ENCODE assay signal across 30 cellular contexts in genomic region chr16:2061526-2061925, GRCh38. TPM values are rescaled to one million over a fixed set of nuclear protein-coding genes. Genes with fewer than 3 reads are reported as not detected.
"Had no signal": no experiment of that assay in that cellular context is flagged by ENCODE, and none has a peak within 500 bp of the region (broad histone marks: within the 10 kb centered on the region; RNA-seq: fewer than 3 reads in every experiment).

No MANE protein-coding gene starts in this region.

- H2AFZ ChIP-seq: hepatocyte had no signal

- ATAC-seq: natural killer cell; pancreas; right cardiac atrium; stimulated activated memory B cell treated with anti-CD40 and anti-IgM and Interleukin-4, amounts not matched to agents 10 μg/mL and 1 μg/mL and 100 μg/mL, for 72 hours; stimulated activated naive CD8-positive, alpha-beta T cell treated with anti-CD3 and anti-CD28 coated beads, Interleukin-15, amount 100 ng/mL, for 72 hours had no signal

- H3K36me3 ChIP-seq: uterus had no signal

- H3K27ac ChIP-seq: hepatocyte, left ventricle myocardium inferior, pancreas, prostate gland, tibial nerve, uterus had no signal

- H3K79me2 ChIP-seq: hepatocyte had no signal

- H3K4me1 ChIP-seq: left ventricle myocardium inferior, pancreas, prostate gland, uterus had no signal

- H3K4me3 ChIP-seq: hepatocyte, left ventricle myocardium inferior, lung, pancreas, prostate gland, smooth muscle cell, tibial nerve, uterus had no signal

- H3K4me2 ChIP-seq: hepatocyte, smooth muscle cell had no signal

- H3K9me3 ChIP-seq: left ventricle myocardium inferior, pancreas, prostate gland, tibial nerve, uterus had no signal

- H3K27me3 ChIP-seq: hepatocyte, pancreas, tibial nerve, uterus had no signal

- FAIRE-seq: pancreas had no signal

- DNase-seq: islet precursor cell; left ventricle myocardium inferior; mesendoderm; naive B cell; natural killer cell; nephron progenitor cell; nucleus accumbens; posterior cingulate gyrus; retina; right cardiac atrium; stimulated activated CD4-positive, alpha-beta T cell treated with anti-CD3 and anti-CD28 coated beads, Interleukin-1b, Interleukin-23, amount 100 ng/mL, for 48 hours; stimulated activated CD4-positive, alpha-beta T cell treated with anti-CD3 and anti-CD28 coated beads, Interleukin-2, amount 100 ng/mL, for 48 hours; stimulated activated CD4-positive, alpha-beta T cell treated with anti-CD3 and anti-CD28 coated beads, Interleukin-4, amount 100 ng/mL, for 4 hours; stimulated activated CD8-positive, alpha-beta memory T cell treated with anti-CD3 and anti-CD28 coated beads, Interleukin-4, amount 100 ng/mL, for 48 hours; stimulated activated naive CD4-positive, alpha-beta T cell treated with Interleukin-2 at 50 U/mL for 16 hours; stimulated activated naive CD8-positive, alpha-beta T cell treated with anti-CD3 and anti-CD28 coated beads, Interleukin-15, amount 100 ng/mL, for 72 hours; substantia nigra; uterus had no signal

RNA-seq across cellular contexts. Expression of gene NPW, which starts 41.9 kb away (rescaled TPM):
- total RNA-seq: kidney epithelial cell, left ventricle myocardium inferior, mononuclear cell, osteoblast, right cardiac atrium, skeletal muscle tissue, ureter had no signal
- polyA plus RNA-seq: right cardiac atrium had no signal
